ENCODE assay signal across 32 cellular contexts in genomic region chrX:77441479-77441878, GRCh38. TPM values are rescaled to one million over a fixed set of nuclear protein-coding genes. Genes with fewer than 3 reads are reported as not detected.
"Had no signal": no experiment of that assay in that cellular context is flagged by ENCODE, and none has a peak within 500 bp of the region (broad histone marks: within the 10 kb centered on the region; RNA-seq: fewer than 3 reads in every experiment).

No MANE protein-coding gene starts in this region.

- H3K4me3 Mint-ChIP-seq: activated CD4-positive, alpha-beta memory T cell treated with anti-CD3 and anti-CD28 coated beads for 36 hours; activated CD4-positive, alpha-beta T cell treated with anti-CD3 and anti-CD28 coated beads for 36 hours; activated CD4-positive, alpha-beta T cell treated with anti-CD3 and anti-CD28 coated beads, Interleukin-2, amount 10 ng/mL, durations not matched to agents 24 days and 14 days; activated CD8-positive, alpha-beta T cell treated with anti-CD3 and anti-CD28 coated beads, Interleukin-2, amount 10 ng/mL, durations not matched to agents 7 days and 5 days; activated naive CD4-positive, alpha-beta T cell treated with anti-CD3 and anti-CD28 coated beads, Interleukin-2, amount 10 ng/mL, durations not matched to agents 7 days and 5 days; activated naive CD8-positive, alpha-beta T cell; activated T-cell treated with anti-CD3 and anti-CD28 coated beads, Interleukin-2, amount 50 U/mL, for 24 hours; activated T-cell treated with anti-CD3 and anti-CD28 coated beads, Interleukin-2, amount 50 U/mL, for 72 hours had no signal

- H3K9me3 Mint-ChIP-seq: activated CD4-positive, alpha-beta memory T cell treated with anti-CD3 and anti-CD28 coated beads for 36 hours; activated CD4-positive, alpha-beta T cell treated with anti-CD3 and anti-CD28 coated beads, Interleukin-2, amount 10 ng/mL, durations not matched to agents 24 days and 14 days; activated naive CD4-positive, alpha-beta T cell treated with anti-CD3 and anti-CD28 coated beads, Interleukin-2, amount 10 ng/mL, durations not matched to agents 7 days and 5 days; activated T-cell treated with anti-CD3 and anti-CD28 coated beads, Interleukin-2, amount 50 U/mL, for 24 hours had no signal

- H3K4me3 ChIP-seq: body of pancreas, esophagus muscularis mucosa, gastrocnemius medialis, heart left ventricle had no signal

- H3K9me3 ChIP-seq: body of pancreas, esophagus muscularis mucosa, gastrocnemius medialis, heart left ventricle had no signal

- H3K4me1 ChIP-seq: body of pancreas, gastrocnemius medialis had no signal

- FAIRE-seq: colon, endometrium had no signal

- H3K27ac ChIP-seq: body of pancreas, esophagus muscularis mucosa, foreskin keratinocyte, gastrocnemius medialis, heart left ventricle had no signal

- DNase-seq: activated CD4-positive, alpha-beta memory T cell treated with anti-CD3 and anti-CD28 coated beads for 36 hours; activated CD4-positive, alpha-beta T cell treated with anti-CD3 and anti-CD28 coated beads for 36 hours; activated CD4-positive, alpha-beta T cell treated with anti-CD3 and anti-CD28 coated beads, Interleukin-2, amount 10 ng/mL, durations not matched to agents 24 days and 14 days; activated CD4-positive, CD25-positive, alpha-beta regulatory T cell; activated CD4-positive, CD25-positive, alpha-beta regulatory T cell treated with anti-CD3 and anti-CD28 coated beads, Interleukin-2, amount 50 U/mL, for 72 hours; activated CD8-positive, alpha-beta memory T cell treated with anti-CD3 and anti-CD28 coated beads, Interleukin-2, amount 50 U/mL, for 48 hours; activated CD8-positive, alpha-beta T cell treated with anti-CD3 and anti-CD28 coated beads, Interleukin-2, amount 10 ng/mL, durations not matched to agents 7 days and 5 days; activated gamma-delta T cell; activated naive CD4-positive, alpha-beta T cell; activated naive CD4-positive, alpha-beta T cell treated with anti-CD3 and anti-CD28 coated beads, Interleukin-2, amount 10 ng/mL, durations not matched to agents 7 days and 5 days; activated T-cell treated with anti-CD3 and anti-CD28 coated beads for 4 hours; activated T-cell treated with anti-CD3 and anti-CD28 coated beads, Interleukin-2, amount 50 U/mL, for 24 hours; activated T-cell treated with anti-CD3 and anti-CD28 coated beads, Interleukin-2, amount 50 U/mL, for 72 hours; amniotic stem cell; anterior cingulate cortex; body of pancreas; caudate nucleus; cortex of kidney; effector CD8-positive, alpha-beta T cell; erythroblast; foreskin keratinocyte; gastrocnemius medialis; glutamatergic neuron; heart left ventricle; T-helper 2 cell had no signal

- H3K27me3 ChIP-seq: body of pancreas had no signal

- H3K36me3 Mint-ChIP-seq: activated CD4-positive, alpha-beta memory T cell treated with anti-CD3 and anti-CD28 coated beads for 36 hours; activated naive CD4-positive, alpha-beta T cell treated with anti-CD3 and anti-CD28 coated beads, Interleukin-2, amount 10 ng/mL, durations not matched to agents 7 days and 5 days; activated naive CD8-positive, alpha-beta T cell had no signal

- H3K36me3 ChIP-seq: esophagus muscularis mucosa, gastrocnemius medialis, heart left ventricle had no signal

- H3K27ac Mint-ChIP-seq: activated CD4-positive, alpha-beta memory T cell treated with anti-CD3 and anti-CD28 coated beads for 36 hours; activated CD4-positive, alpha-beta T cell treated with anti-CD3 and anti-CD28 coated beads for 36 hours; activated CD4-positive, alpha-beta T cell treated with anti-CD3 and anti-CD28 coated beads, Interleukin-2, amount 10 ng/mL, durations not matched to agents 24 days and 14 days; activated CD8-positive, alpha-beta T cell treated with anti-CD3 and anti-CD28 coated beads, Interleukin-2, amount 10 ng/mL, durations not matched to agents 7 days and 5 days; activated naive CD4-positive, alpha-beta T cell treated with anti-CD3 and anti-CD28 coated beads, Interleukin-2, amount 10 ng/mL, durations not matched to agents 7 days and 5 days; activated naive CD8-positive, alpha-beta T cell; activated T-cell treated with anti-CD3 and anti-CD28 coated beads, Interleukin-2, amount 50 U/mL, for 24 hours; activated T-cell treated with anti-CD3 and anti-CD28 coated beads, Interleukin-2, amount 50 U/mL, for 72 hours had no signal

- ATAC-seq: activated CD4-positive, alpha-beta T cell treated with anti-CD3 and anti-CD28 coated beads for 36 hours; activated CD8-positive, alpha-beta T cell treated with anti-CD3 and anti-CD28 coated beads, Interleukin-2, amount 10 ng/mL, durations not matched to agents 7 days and 5 days; activated T-cell treated with anti-CD3 and anti-CD28 coated beads, Interleukin-2, amount 50 U/mL, for 72 hours; body of pancreas; foreskin keratinocyte; gastrocnemius medialis; heart left ventricle had no signal

RNA-seq across cellular contexts. Expression of gene FGF16, which starts 5.7 kb away (rescaled TPM):
- total RNA-seq: activated CD4-positive, alpha-beta memory T cell treated with anti-CD3 and anti-CD28 coated beads for 36 hours; activated CD4-positive, alpha-beta T cell treated with anti-CD3 and anti-CD28 coated beads for 36 hours; activated CD4-positive, alpha-beta T cell treated with anti-CD3 and anti-CD28 coated beads, Interleukin-2, amount 10 ng/mL, durations not matched to agents 24 days and 14 days; activated CD8-positive, alpha-beta memory T cell treated with anti-CD3 and anti-CD28 coated beads for 36 hours; activated CD8-positive, alpha-beta T cell treated with anti-CD3 and anti-CD28 coated beads, Interleukin-2, amount 10 ng/mL, durations not matched to agents 7 days and 5 days; activated T-cell treated with anti-CD3 and anti-CD28 coated beads, Interleukin-2, amount 50 U/mL, for 72 hours; body of pancreas; chondrocyte; foreskin keratinocyte; gastrocnemius medialis; T-helper 1 cell treated with Interleukin-12 subunit alpha and Interleukin-12 subunit beta and Interleukin-4 antibody, amounts not matched to agents 30 ng/mL and 1 ng/mL, for 36 hours had no signal
- polyA plus RNA-seq: foreskin keratinocyte had no signal
